Comparison of ENCODE assay signal across 9 cellular contexts in genomic region chr7:29239638-29240037, GRCh38. TPM values are rescaled to one million over a fixed set of nuclear protein-coding genes. Genes with fewer than 3 reads are reported as not detected.
A peak's percentile ranks its signal among the peaks of the same experiment; 100 is the strongest.
DNase-seq lines count a peak whose midpoint lies in the region; ATAC-seq and TF ChIP-seq lines count a peak whose summit lies in the region.
"Had no signal": no experiment of that assay in that cellular context is flagged by ENCODE, and none has a peak within 500 bp of the region (broad histone marks: within the 10 kb centered on the region; RNA-seq: fewer than 3 reads in every experiment).

No MANE protein-coding gene starts in this region.

- H4K8ac ChIP-seq in H9 (replicated peaks; ENCODE audit: insufficient read length, low read depth, low read length): no peak overlapping the region

- H2BK120ac ChIP-seq in H9 (ENCODE audit: low read depth, low read length, poor library complexity, severe bottlenecking): no peak overlapping the region

- H3K18ac ChIP-seq in H9 (ENCODE audit: insufficient read length, low read depth, low read length): no peak overlapping the region

- no peak overlapping the region for H2BK15ac ChIP-seq in H9 (ENCODE audit: low read depth, low read length)

- no peak overlapping the region for H2BK12ac ChIP-seq in H9 (ENCODE audit: insufficient read length, low read depth, low read length)

- no peak overlapping the region for H3K4ac ChIP-seq in H9 (ENCODE audit: low read depth, low read length)

- no peak overlapping the region for H4K91ac ChIP-seq in H9 (ENCODE audit: insufficient read length, low read depth, low read length)

- H3K27me3 Mint-ChIP-seq in Calu3 (ENCODE audit: unreplicated experiment): no peaks in the 10 kb centered on the region
- peaks cover 1% of the 10 kb centered on the region; the same call in 1 of the 2 replicates for H3K27me3 Mint-ChIP-seq in H9 (ENCODE audit: low read depth)
- peaks cover 17% of the 10 kb centered on the region for H3K27me3 Mint-ChIP-seq in activated naive CD4-positive, alpha-beta T cell treated with anti-CD3 and anti-CD28 coated beads, Interleukin-2, amount 10 ng/mL, durations not matched to agents 7 days and 5 days
- H3K27me3 Mint-ChIP-seq: central memory CD8-positive, alpha-beta T cell had no signal

- no peak overlapping the region for H3K27ac Mint-ChIP-seq in Calu3 (ENCODE audit: unreplicated experiment)
- H3K27ac Mint-ChIP-seq in H9: no peak overlapping the region
- no peak overlapping the region for H3K27ac Mint-ChIP-seq in activated naive CD4-positive, alpha-beta T cell treated with anti-CD3 and anti-CD28 coated beads, Interleukin-2, amount 10 ng/mL, durations not matched to agents 7 days and 5 days

- no peak overlapping the region for H2BK5ac ChIP-seq in H9 (ENCODE audit: insufficient read length, low read length)

- no peaks in the 10 kb centered on the region for H3K23me2 ChIP-seq in H9 (ENCODE audit: insufficient read length, low read depth, low read length, poor library complexity, severe bottlenecking)

- no TSS peak for BruUV-seq in Calu3 (replicated peaks; lab: Mats Ljungman, UMichigan)

- no peak overlapping the region for H3K23ac ChIP-seq in H9 (ENCODE audit: insufficient read length, low read depth, low read length)

- H3K9me3 Mint-ChIP-seq in Calu3 (ENCODE audit: low read depth, unreplicated experiment): no peaks in the 10 kb centered on the region
- H3K9me3 Mint-ChIP-seq in H9: peaks cover 4 to 7% of the 10 kb centered on the region in 2 experiments; a peak in 3 of 5 replicates
- H3K9me3 Mint-ChIP-seq in activated naive CD4-positive, alpha-beta T cell treated with anti-CD3 and anti-CD28 coated beads, Interleukin-2, amount 10 ng/mL, durations not matched to agents 7 days and 5 days: no peaks in the 10 kb centered on the region
- H3K9me3 Mint-ChIP-seq: central memory CD8-positive, alpha-beta T cell had no signal

- H3K36me3 Mint-ChIP-seq in Calu3 (ENCODE audit: insufficient read depth, unreplicated experiment): no peaks in the 10 kb centered on the region
- H3K36me3 Mint-ChIP-seq in H9 (ENCODE audit: insufficient read depth in 1 of 3, low read depth in 3 of 3): peaks cover 3 to 8% (median 5%) of the 10 kb centered on the region in 3 experiments; a peak in 5 of 7 replicates
- no peaks in the 10 kb centered on the region for H3K36me3 Mint-ChIP-seq in activated naive CD4-positive, alpha-beta T cell treated with anti-CD3 and anti-CD28 coated beads, Interleukin-2, amount 10 ng/mL, durations not matched to agents 7 days and 5 days

- H4K20me1 ChIP-seq in H9 (ENCODE audit: control insufficient read depth, insufficient read depth, insufficient read length): no peaks in the 10 kb centered on the region

- H3K4me1 Mint-ChIP-seq in Calu3 (ENCODE audit: low read depth, unreplicated experiment) (no peaks in the 10 kb centered on the region), H9 (peaks cover 13 to 18% of the 10 kb centered on the region in 2 experiments)
- H3K4me1 Mint-ChIP-seq in activated naive CD4-positive, alpha-beta T cell treated with anti-CD3 and anti-CD28 coated beads, Interleukin-2, amount 10 ng/mL, durations not matched to agents 7 days and 5 days: peaks cover 10% of the 10 kb centered on the region

- no peak overlapping the region for H2BK20ac ChIP-seq in H9 (ENCODE audit: low read depth, low read length, poor library complexity, severe bottlenecking)

- no peak overlapping the region for H3T11ph ChIP-seq in H9 (ENCODE audit: low read length)

- no peak overlapping the region for H4K5ac ChIP-seq in H9 (ENCODE audit: insufficient read length, low read depth, low read length)

- intact Hi-C loops in Calu3 (cut with micrococcal nuclease; ENCODE audit: unreplicated experiment): loop anchor here (1.0 to 5.0 kb wide), 3 partner anchors 68 to 169 kb away; no protein-coding TSS in a partner anchor

- no peak overlapping the region for H2AK5ac ChIP-seq in H9 (ENCODE audit: insufficient read length, low read length)

- no peak overlapping the region for H2AFZ ChIP-seq in H9 (ENCODE audit: low read length)

- H3K56ac ChIP-seq in H9 (ENCODE audit: insufficient read length, low read depth, low read length): no peak overlapping the region

- no peak overlapping the region for H3K9ac ChIP-seq in H9 (ENCODE audit: extremely low read depth, insufficient read length, low read length)

- no peak overlapping the region; the same call in 1 of the 2 replicates for H3K14ac ChIP-seq in H9 (ENCODE audit: insufficient read depth, low read length)

- H3K4me3 Mint-ChIP-seq in Calu3 (ENCODE audit: low read depth, unreplicated experiment) (no peak overlapping the region), H9 (no peak overlapping the region)
- no peak overlapping the region for H3K4me3 Mint-ChIP-seq in activated naive CD4-positive, alpha-beta T cell treated with anti-CD3 and anti-CD28 coated beads, Interleukin-2, amount 10 ng/mL, durations not matched to agents 7 days and 5 days
- H3K4me3 Mint-ChIP-seq: central memory CD8-positive, alpha-beta T cell had no signal

- no peaks in the 10 kb centered on the region for H3K79me1 ChIP-seq in H9 (ENCODE audit: insufficient read depth, low read depth, low read length, poor library complexity, severe bottlenecking)

- no CpG with 5 or more reads among the region's 1 CpG for WGBS in H9 (ENCODE audit: extremely low coverage, insufficient read length, low lambda C conversion rate)

- H3K27ac ChIP-seq in H9 (ENCODE audit: insufficient read length, low read depth, low read length): no peak overlapping the region

- no peak overlapping the region for H3K4me2 ChIP-seq in H9 (ENCODE audit: insufficient read depth, insufficient read length, low read length)

- DNase-seq in Calu3: peak; percentile 67
- DNase-seq in H9: peak; percentile 56
- DNase-seq in activated naive CD4-positive, alpha-beta T cell treated with anti-CD3 and anti-CD28 coated beads, Interleukin-2, amount 10 ng/mL, durations not matched to agents 7 days and 5 days: peak; percentile 40
- DNase-seq in lung microvascular endothelial cell (ENCODE audit: low read depth in 2 of 2): peak; percentile 4 to 16
- DNase-seq in T1000 (lab: John Stamatoyannopoulos, UW): no peak
- DNase-seq in foreskin melanocyte: no peak
- DNase-seq: midbrain had no signal

- ATAC-seq in activated CD4-positive, CD25-positive, alpha-beta regulatory T cell treated with anti-CD3 and anti-CD28 coated beads, Interleukin-2, amount 50 U/mL, for 24 hours: no peak

- TF ChIP-seq CTCF in Calu3 (IDR thresholded peaks at IDR 0.05; ENCODE audit: unreplicated experiment) (peak; percentile 89), H9 (conservative IDR thresholded peaks at IDR 0.05) (peak; percentile 75)

- CTCF ChIA-PET in Calu3 (lab: Charles Lee): interaction anchor here (0.6 to 2.0 kb wide), 10 partner anchors 50 to 915 kb away, joined by 3 to 12 read pairs (median 3); no protein-coding TSS in a partner anchor
- CTCF ChIA-PET in activated naive CD4-positive, alpha-beta T cell treated with anti-CD3 and anti-CD28 coated beads, Interleukin-2, amount 10 ng/mL, durations not matched to agents 7 days and 5 days (lab: Charles Lee): interaction anchor here (1.0 to 1.7 kb wide), 3 partner anchors 106 to 170 kb away, joined by 3 to 7 read pairs (median 7); no protein-coding TSS in a partner anchor

- H3K4me1 ChIP-seq in H9 (ENCODE audit: insufficient read depth, low read length): peaks cover 7% of the 10 kb centered on the region; the same call in 1 of the 2 replicates

- H3K27me3 ChIP-seq in H9 (ENCODE audit: insufficient read depth, low read length): no peaks in the 10 kb centered on the region

- H3K79me2 ChIP-seq in H9 (ENCODE audit: insufficient read depth, low read length): no peaks in the 10 kb centered on the region

- H3K9me3 ChIP-seq in H9 (ENCODE audit: control insufficient read depth, low read depth, low read length): no peaks in the 10 kb centered on the region

RNA-seq across cellular contexts. Expression of gene CHN2, which starts 45.1 kb away (rescaled TPM):
- total RNA-seq in Calu3 (2022): 9.7 and 12.4 TPM in 2 replicates
- total RNA-seq in H9 (2021): 3.3 and 3.7 TPM in 2 replicates
- total RNA-seq in lung microvascular endothelial cell: 0.44 and 0.79 TPM in 2 replicates

Comparison
In these comparisons a context has a peak if more than half of its experiments do, and no peak if none do; other contexts are left out.
1. DNase-seq: peak in Calu3 (single experiment), H9 (single experiment), activated naive CD4-positive, alpha-beta T cell treated with anti-CD3 and anti-CD28 coated beads, Interleukin-2, amount 10 ng/mL, durations not matched to agents 7 days and 5 days (single experiment) and lung microvascular endothelial cell (2 of 2); none in T1000 (single experiment) and foreskin melanocyte (single experiment).